ENCODE assay signal across 1 cellular context in the genomic region with DNA sequence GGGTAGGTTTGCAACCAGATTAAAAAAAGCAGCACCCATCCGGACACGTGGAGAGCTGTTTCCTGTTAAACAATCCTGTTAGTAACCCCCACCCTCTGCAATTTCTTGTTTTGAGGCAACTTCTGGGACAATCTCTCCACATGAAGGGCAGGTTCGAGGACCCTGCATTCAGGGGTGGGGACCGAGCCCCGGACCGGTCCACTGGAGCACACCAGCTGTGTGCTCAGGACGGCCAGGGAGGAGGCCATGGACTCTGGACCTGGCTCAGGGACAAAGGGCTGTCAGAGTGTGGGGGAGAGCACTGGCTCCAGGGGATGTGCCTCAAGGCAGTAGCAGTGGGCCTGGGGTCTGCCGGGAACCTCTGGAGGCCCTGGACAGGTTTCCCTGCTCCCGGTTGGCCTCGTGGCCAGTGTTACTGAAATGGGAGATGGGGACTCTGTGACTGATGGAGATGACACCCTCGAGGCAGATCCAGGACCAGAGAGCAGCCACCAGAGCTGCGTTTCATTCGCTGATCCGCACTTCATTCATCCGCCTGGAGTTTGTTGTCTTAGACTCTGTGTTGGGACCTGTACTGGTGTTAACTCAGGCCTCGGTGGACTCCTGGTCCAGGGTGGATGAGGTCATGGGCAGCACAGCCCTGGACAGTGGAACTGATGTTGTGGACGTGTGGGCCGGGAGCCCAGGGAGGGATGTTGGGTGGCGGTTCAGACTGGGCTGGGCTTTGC.
TF ChIP-seq lines count a peak whose summit lies in the region.

No MANE protein-coding gene starts in this region.

TF ChIP-seq in H1, 55 proteins besides CTCF, POLR2A, EP300 and RAD21:
- TF ChIP-seq TCF12 (IDR thresholded peaks at IDR 0.05; ENCODE audit: low read depth, low read length) (no peak), TEAD4 (IDR thresholded peaks at IDR 0.05; ENCODE audit: low read depth, low read length) (no peak), NANOG (IDR thresholded peaks at IDR 0.05; ENCODE audit: insufficient read depth, low read depth, low read length, poor library complexity, severe bottlenecking) (no peak), SP4 (IDR thresholded peaks at IDR 0.05; ENCODE audit: low read length) (no peak), RXRA (IDR thresholded peaks at IDR 0.05; ENCODE audit: insufficient read depth, low read depth, low read length) (no peak), BRCA1 (IDR thresholded peaks at IDR 0.05; ENCODE audit: low read depth, low read length) (no peak), SP2 (IDR thresholded peaks at IDR 0.05; ENCODE audit: low read length) (no peak), TAF7 (optimal IDR thresholded peaks at IDR 0.05; ENCODE audit: borderline replicate concordance, low read depth, low read length) (no peak), CHD1 (IDR thresholded peaks at IDR 0.05; ENCODE audit: low read depth, low read length) (no peak), RFX5 (IDR thresholded peaks at IDR 0.05; ENCODE audit: borderline replicate concordance, low read depth, low read length) (no peak)
